8 cellular contexts compared by ENCODE assay signal in the genomic region with DNA sequence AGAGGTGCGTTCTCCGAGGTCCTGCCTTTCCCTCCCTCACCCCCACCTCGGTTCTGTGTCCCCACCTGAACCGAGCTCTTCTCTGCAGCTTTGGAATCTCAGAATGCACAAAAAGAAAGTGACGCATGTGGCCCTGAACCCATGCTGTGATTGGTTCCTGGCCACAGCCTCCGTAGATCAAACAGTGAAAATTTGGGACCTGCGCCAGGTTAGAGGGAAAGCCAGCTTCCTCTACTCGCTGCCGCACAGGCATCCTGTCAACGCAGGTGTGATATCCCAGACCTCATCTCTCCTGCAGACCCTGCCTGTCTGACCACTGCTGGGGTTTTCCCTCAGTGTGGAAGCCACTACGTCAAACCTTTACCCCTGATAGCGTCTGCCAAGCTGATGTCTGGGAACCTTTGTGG. TPM values are rescaled to one million over a fixed set of nuclear protein-coding genes. Genes with fewer than 3 reads are reported as not detected.
A peak's percentile ranks its signal among the peaks of the same experiment; 100 is the strongest.
DNase-seq lines count a peak whose midpoint lies in the region; ATAC-seq and TF ChIP-seq lines count a peak whose summit lies in the region.

No MANE protein-coding gene starts in this region.

- POLR2A ChIA-PET in activated CD8-positive, alpha-beta T cell treated with anti-CD3 and anti-CD28 coated beads, Interleukin-2, amount 10 ng/mL, durations not matched to agents 7 days and 5 days (lab: Charles Lee): interaction anchor here (1.0 to 3.7 kb wide), 6 partner anchors 11 to 25 kb away, joined by 3 to 34 read pairs (median 6); partner anchors contain the start of genes ACP2, DDB2 and NR1H3

- no peak overlapping the region for H3K4me3 Mint-ChIP-seq in activated CD8-positive, alpha-beta T cell treated with anti-CD3 and anti-CD28 coated beads, Interleukin-2, amount 10 ng/mL, durations not matched to agents 7 days and 5 days
- H3K4me3 Mint-ChIP-seq in endothelial cell (ENCODE audit: unreplicated experiment): peak overlapping the region; percentile 23

- peak; percentile 62 for ATAC-seq in activated CD8-positive, alpha-beta T cell treated with anti-CD3 and anti-CD28 coated beads, Interleukin-2, amount 10 ng/mL, durations not matched to agents 7 days and 5 days
- no peak for ATAC-seq in HG03139 (IDR thresholded peaks at IDR 0.05; ENCODE audit: unreplicated experiment)

- in situ Hi-C loops in HAP-1 (cut with MboI; ENCODE audit: low sequenced_read_pairs): no loop called here

- peaks cover 24% of the 10 kb centered on the region for H3K4me1 Mint-ChIP-seq in activated CD8-positive, alpha-beta T cell treated with anti-CD3 and anti-CD28 coated beads, Interleukin-2, amount 10 ng/mL, durations not matched to agents 7 days and 5 days (ENCODE audit: low read depth)
- peaks cover 13% of the 10 kb centered on the region for H3K4me1 Mint-ChIP-seq in endothelial cell (ENCODE audit: unreplicated experiment)

- no peak overlapping the region for H3K4me3 ChIP-seq in HAP-1

- H3K27ac Mint-ChIP-seq in activated CD8-positive, alpha-beta T cell treated with anti-CD3 and anti-CD28 coated beads, Interleukin-2, amount 10 ng/mL, durations not matched to agents 7 days and 5 days: peak overlapping the region; percentile 73
- H3K27ac Mint-ChIP-seq in endothelial cell (ENCODE audit: unreplicated experiment): no peak overlapping the region

- peaks cover 64% of the 10 kb centered on the region for H3K36me3 Mint-ChIP-seq in activated CD8-positive, alpha-beta T cell treated with anti-CD3 and anti-CD28 coated beads, Interleukin-2, amount 10 ng/mL, durations not matched to agents 7 days and 5 days (ENCODE audit: low read depth)
- peaks cover 15% of the 10 kb centered on the region for H3K36me3 Mint-ChIP-seq in endothelial cell (ENCODE audit: low read depth, unreplicated experiment)

- TF ChIP-seq CTCF in endothelial cell (IDR thresholded peaks at IDR 0.05; ENCODE audit: unreplicated experiment): no peak

- H3K9me3 ChIP-seq in HAP-1: no peaks in the 10 kb centered on the region

- DNase-seq in M059J (ENCODE audit: low read depth): peak; percentile 40
- DNase-seq in activated CD8-positive, alpha-beta T cell treated with anti-CD3 and anti-CD28 coated beads, Interleukin-2, amount 10 ng/mL, durations not matched to agents 7 days and 5 days: peak; percentile 38
- no peak for DNase-seq in endothelial cell (ENCODE audit: low spot score)
- DNase-seq in stimulated activated CD4-positive, alpha-beta T cell treated with anti-CD3 and anti-CD28 coated beads, Interleukin-1b, Interleukin-23, amount 100 ng/mL, for 48 hours: peak; percentile 16
- no peak for DNase-seq in NCI-H446 treated with DMSO at 0.1 percent for 48 hours (lab: John Stamatoyannopoulos, UW)
- DNase-seq in HAP-1 (ENCODE audit: low spot score in 2 of 2): no peak
- DNase-seq in AG20443 (ENCODE audit: low spot score): no peak

- H3K36me3 ChIP-seq in HAP-1 (replicated peaks): peaks cover 40% of the 10 kb centered on the region

- CTCF ChIA-PET in activated CD8-positive, alpha-beta T cell treated with anti-CD3 and anti-CD28 coated beads, Interleukin-2, amount 10 ng/mL, durations not matched to agents 7 days and 5 days (lab: Charles Lee): interaction anchor here (0.9 to 3.7 kb wide), 6 partner anchors 13 to 139 kb away, joined by 3 to 27 read pairs (median 8); partner anchors contain the start of genes ACP2 and DDB2

- H3K9me3 Mint-ChIP-seq in activated CD8-positive, alpha-beta T cell treated with anti-CD3 and anti-CD28 coated beads, Interleukin-2, amount 10 ng/mL, durations not matched to agents 7 days and 5 days (ENCODE audit: insufficient read depth): no peaks in the 10 kb centered on the region
- H3K9me3 Mint-ChIP-seq in endothelial cell (ENCODE audit: unreplicated experiment): no peaks in the 10 kb centered on the region

- no peaks in the 10 kb centered on the region for H3K4me1 ChIP-seq in HAP-1

- H3K27me3 Mint-ChIP-seq in activated CD8-positive, alpha-beta T cell treated with anti-CD3 and anti-CD28 coated beads, Interleukin-2, amount 10 ng/mL, durations not matched to agents 7 days and 5 days (ENCODE audit: low read depth): no peaks in the 10 kb centered on the region
- H3K27me3 Mint-ChIP-seq in endothelial cell (ENCODE audit: unreplicated experiment): peaks cover 4% of the 10 kb centered on the region

- no peaks in the 10 kb centered on the region for H3K27me3 ChIP-seq in HAP-1 (ENCODE audit: low read depth)

RNA-seq across cellular contexts. Expression of gene ACP2, which starts 13.9 kb away (rescaled TPM):
- total RNA-seq in M059J (2014; rRNA removed; shearing (Covaris generic)): 74.4 and 98.8 TPM in 2 replicates
- total RNA-seq in activated CD8-positive, alpha-beta T cell treated with anti-CD3 and anti-CD28 coated beads, Interleukin-2, amount 10 ng/mL, durations not matched to agents 7 days and 5 days: 10 to 100 TPM; 26.7 to 27.5 TPM
- total RNA-seq in endothelial cell (ENCODE audit: unreplicated experiment): 52.3 TPM

RNA-seq across cellular contexts. Expression of gene DDB2, which starts 19.9 kb away (rescaled TPM):
- total RNA-seq in M059J (2014; rRNA removed; shearing (Covaris generic)): 21.2 and 23.2 TPM in 2 replicates
- 100 to 1,000 TPM; 164 to 171 TPM for total RNA-seq in activated CD8-positive, alpha-beta T cell treated with anti-CD3 and anti-CD28 coated beads, Interleukin-2, amount 10 ng/mL, durations not matched to agents 7 days and 5 days
- total RNA-seq in endothelial cell (ENCODE audit: unreplicated experiment): 64.4 TPM

RNA-seq across cellular contexts. Expression of gene NR1H3, which starts 23.1 kb away (rescaled TPM):
- 7.7 and 13.1 TPM in 2 replicates for total RNA-seq in M059J (2014; rRNA removed; shearing (Covaris generic))
- total RNA-seq in activated CD8-positive, alpha-beta T cell treated with anti-CD3 and anti-CD28 coated beads, Interleukin-2, amount 10 ng/mL, durations not matched to agents 7 days and 5 days: 10 to 100 TPM; 11.7 to 12.6 TPM
- total RNA-seq in endothelial cell (ENCODE audit: unreplicated experiment): 61.2 TPM

RNA-seq across cellular contexts. Expression of gene MADD, which starts 35.3 kb away (rescaled TPM):
- 13.3 and 25.1 TPM in 2 replicates for total RNA-seq in M059J (2014; rRNA removed; shearing (Covaris generic))
- total RNA-seq in activated CD8-positive, alpha-beta T cell treated with anti-CD3 and anti-CD28 coated beads, Interleukin-2, amount 10 ng/mL, durations not matched to agents 7 days and 5 days: 10 to 100 TPM; 96.3 to 98.4 TPM
- total RNA-seq in endothelial cell (ENCODE audit: unreplicated experiment): 61.2 TPM

RNA-seq across cellular contexts. Expression of gene PACSIN3, which starts 48.4 kb away (rescaled TPM):
- 13.3 and 15.8 TPM in 2 replicates for total RNA-seq in M059J (2014; rRNA removed; shearing (Covaris generic))
- total RNA-seq in activated CD8-positive, alpha-beta T cell treated with anti-CD3 and anti-CD28 coated beads, Interleukin-2, amount 10 ng/mL, durations not matched to agents 7 days and 5 days: 1 to 10 TPM; 2.0 to 2.1 TPM
- 10.7 TPM for total RNA-seq in endothelial cell (ENCODE audit: unreplicated experiment)

Comparison
In these comparisons a context has a peak if more than half of its experiments do, and no peak if none do; other contexts are left out.
1. DNase-seq: peak in M059J (single experiment), activated CD8-positive, alpha-beta T cell treated with anti-CD3 and anti-CD28 coated beads, Interleukin-2, amount 10 ng/mL, durations not matched to agents 7 days and 5 days (single experiment) and stimulated activated CD4-positive, alpha-beta T cell treated with anti-CD3 and anti-CD28 coated beads, Interleukin-1b, Interleukin-23, amount 100 ng/mL, for 48 hours (single experiment); none in endothelial cell (single experiment), NCI-H446 treated with DMSO at 0.1 percent for 48 hours (single experiment), HAP-1 (0 of 2) and AG20443 (single experiment).